Comparison of ENCODE assay signal across 24 cellular contexts in the genomic region with DNA sequence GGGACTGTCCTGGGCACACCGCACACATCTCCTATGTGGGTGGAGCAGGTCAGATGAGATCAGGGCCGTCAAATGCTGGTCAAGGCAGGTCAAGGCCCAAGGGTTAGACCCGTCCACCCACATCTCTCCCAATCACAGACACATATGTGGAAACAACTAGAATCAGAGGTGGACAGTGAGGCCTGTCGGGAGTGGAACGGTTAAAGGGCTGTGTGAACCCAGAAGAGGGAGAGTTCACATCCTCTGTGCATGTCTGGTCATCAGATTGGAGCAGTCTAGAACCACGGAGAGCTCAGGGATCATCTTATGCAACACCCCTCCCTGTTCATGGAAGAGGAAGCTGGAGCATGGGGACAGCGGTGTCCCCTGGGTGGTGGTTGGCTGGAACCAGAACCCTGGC. TPM values are rescaled to one million over a fixed set of nuclear protein-coding genes. Genes with fewer than 3 reads are reported as not detected.
"Had no signal": no experiment of that assay in that cellular context is flagged by ENCODE, and none has a peak within 500 bp of the region (broad histone marks: within the 10 kb centered on the region; RNA-seq: fewer than 3 reads in every experiment).

No MANE protein-coding gene starts in this region.

- H3K9me3 ChIP-seq: colonic mucosa, esophagus muscularis mucosa, prostate gland, right atrium auricular region, sigmoid colon, testis, tibial artery, uterus had no signal

- H3K27ac ChIP-seq: colonic mucosa, esophagus muscularis mucosa, neural progenitor cell, prostate gland, right atrium auricular region, sigmoid colon, testis, tibial artery, uterus had no signal

- FAIRE-seq: endothelial cell of umbilical vein, keratinocyte had no signal

- DNase-seq: colonic mucosa; effector CD8-positive, alpha-beta T cell; endodermal cell; foreskin melanocyte; hypothalamus; mesendoderm; midbrain; naive thymus-derived CD4-positive, alpha-beta T cell; sigmoid colon; stimulated activated CD4-positive, alpha-beta T cell treated with anti-CD3 and anti-CD28 coated beads, Interleukin-2, amount 100 ng/mL, for 24 hours; stimulated activated CD4-positive, alpha-beta T cell treated with anti-CD3 and anti-CD28 coated beads, Interleukin-4, amount 100 ng/mL, for 24 hours; stimulated activated naive CD8-positive, alpha-beta T cell treated with anti-CD3 and anti-CD28 coated beads, Interleukin-15, Interleukin-2, amounts not matched to agents 100 U/mL and 50 U/mL, for 24 hours; substantia nigra; testis; tibial artery; uterus had no signal

- H2AFZ ChIP-seq: neural progenitor cell had no signal

- H3K4me2 ChIP-seq: neural progenitor cell had no signal

- H3K36me3 ChIP-seq: colonic mucosa, neural progenitor cell, prostate gland, uterus had no signal

- H3K4me3 ChIP-seq: colonic mucosa, esophagus muscularis mucosa, neural progenitor cell, prostate gland, right atrium auricular region, sigmoid colon, testis, tibial artery, uterus had no signal

- H3K27me3 ChIP-seq: colonic mucosa, esophagus muscularis mucosa, neural progenitor cell, right atrium auricular region, sigmoid colon, testis, tibial artery, uterus had no signal

- ATAC-seq: naive thymus-derived CD4-positive, alpha-beta T cell; stimulated activated memory B cell treated with anti-CD40 and anti-IgM and Interleukin-4, amounts not matched to agents 10 μg/mL and 1 μg/mL and 100 μg/mL, for 72 hours; stimulated activated naive CD8-positive, alpha-beta T cell treated with anti-CD3 and anti-CD28 coated beads, Interleukin-15, Interleukin-2, amounts not matched to agents 100 U/mL and 50 U/mL, for 24 hours had no signal

- H3K4me1 ChIP-seq: neural progenitor cell, prostate gland, testis had no signal

- H3K9ac ChIP-seq: neural progenitor cell had no signal

RNA-seq across cellular contexts. Expression of a gene that starts 23.1 kb away (rescaled TPM):
- total RNA-seq: osteocyte had no signal
- polyA plus RNA-seq: naive thymus-derived CD4-positive, alpha-beta T cell had no signal

RNA-seq across cellular contexts. Expression of a gene that starts 38.5 kb away (rescaled TPM):
- total RNA-seq: osteocyte had no signal
